In genomic region chr3:98532709-98533571, GRCh38 we compare ENCODE assay signal across 2 cellular contexts.
TF ChIP-seq lines count a peak whose summit lies in the region.

No MANE protein-coding gene starts in this region.

TF ChIP-seq in GM12878, 131 proteins besides CTCF, POLR2A, EP300 and RAD21 (continues in another document):
- TF ChIP-seq CHD1 (IDR thresholded peaks at IDR 0.05; ENCODE audit: low read depth, low read length) (peak; percentile 75; the same call in 1 of the 2 replicates), RCOR1 (conservative IDR thresholded peaks at IDR 0.05; ENCODE audit: low read depth, low read length) (no peak), TARDBP (IDR thresholded peaks at IDR 0.05; ENCODE audit: borderline replicate concordance) (no peak), FOXK2 (IDR thresholded peaks at IDR 0.05) (no peak), E2F8 (IDR thresholded peaks at IDR 0.05; ENCODE audit: low read depth, partially characterized antibody) (no peak), NKRF (conservative IDR thresholded peaks at IDR 0.05) (no peak), POU2F2 (IDR thresholded peaks at IDR 0.05; ENCODE audit: borderline replicate concordance, low read depth, low read length) (peak; percentile 66; the same call in 2 of the 3 replicates), SP1 (IDR thresholded peaks at IDR 0.05; ENCODE audit: low read depth, low read length) (no peak), KLF5 (IDR thresholded peaks at IDR 0.05; ENCODE audit: partially characterized antibody) (no peak), GABPA (IDR thresholded peaks at IDR 0.05; ENCODE audit: low read depth) (no peak), KAT2A (conservative IDR thresholded peaks at IDR 0.05; ENCODE audit: control insufficient read depth, low read depth, low read length) (no peak), ZSCAN29 (IDR thresholded peaks at IDR 0.05) (no peak), EED (IDR thresholded peaks at IDR 0.05; ENCODE audit: low read depth) (no peak), IRF4 (IDR thresholded peaks at IDR 0.05; ENCODE audit: low read depth, low read length) (no peak), CBX5 (IDR thresholded peaks at IDR 0.05; ENCODE audit: low read depth) (0 out of 2 replicates have a peak, but pooled peaks have one; percentile 20), ZNF687 (IDR thresholded peaks at IDR 0.05) (no peak; the same call in 1 of the 2 replicates), WRNIP1 (IDR thresholded peaks at IDR 0.05; ENCODE audit: borderline replicate concordance, low read depth, low read length) (no peak; the same call in 1 of the 2 replicates), BCL3 (IDR thresholded peaks at IDR 0.05; ENCODE audit: borderline replicate concordance, insufficient read depth, low read depth, low read length, poor library complexity, severe bottlenecking) (peak; percentile 2), HDGF (IDR thresholded peaks at IDR 0.05) (no peak), DPF2 (IDR thresholded peaks at IDR 0.05) (no peak)

TF ChIP-seq in SK-N-SH treated with all-trans-retinoic acid at 6 μM for 48 hours, 23 proteins besides CTCF, POLR2A, EP300 and RAD21:
- TF ChIP-seq CSDC2 (CRISPR knock-in tag; IDR thresholded peaks at IDR 0.05): no peak
- no peak for TF ChIP-seq RARB (CRISPR knock-in tag; IDR thresholded peaks at IDR 0.05)
- no peak for TF ChIP-seq ZNF8 (CRISPR knock-in tag; IDR thresholded peaks at IDR 0.05)
- TF ChIP-seq POU6F1 (CRISPR knock-in tag; IDR thresholded peaks at IDR 0.05; ENCODE audit: borderline replicate concordance, low read depth): no peak
- no peak for TF ChIP-seq SNAI2 (CRISPR knock-in tag; IDR thresholded peaks at IDR 0.05)
- no peak for TF ChIP-seq ZC3H10 (CRISPR knock-in tag; IDR thresholded peaks at IDR 0.05)
- TF ChIP-seq ESRRG (CRISPR knock-in tag; IDR thresholded peaks at IDR 0.05): no peak
- TF ChIP-seq CSRNP3 (CRISPR knock-in tag; IDR thresholded peaks at IDR 0.05): no peak
- no peak for TF ChIP-seq BACH2 (CRISPR knock-in tag; IDR thresholded peaks at IDR 0.05; ENCODE audit: borderline replicate concordance)
- no peak for TF ChIP-seq PPARA (CRISPR knock-in tag; IDR thresholded peaks at IDR 0.05; ENCODE audit: borderline replicate concordance)
TF ChIP-seq in SK-N-SH treated with all-trans-retinoic acid at 6 μM for 48 hours: peak in this region for 0.
